Comparison of ENCODE assay signal across 1 cellular context in genomic region chr10:61974611-61975010, GRCh38.
TF ChIP-seq lines count a peak whose summit lies in the region.

No MANE protein-coding gene starts in this region.

TF ChIP-seq in GM12878, 131 proteins besides CTCF, POLR2A, EP300 and RAD21 (continued from another document):
- TF ChIP-seq CUX1 (IDR thresholded peaks at IDR 0.05; ENCODE audit: insufficient replicate concordance, low read depth, low read length), result no peak
- no peak for TF ChIP-seq NFXL1 (IDR thresholded peaks at IDR 0.05; ENCODE audit: borderline replicate concordance)
TF ChIP-seq in GM12878: peak in this region for 2.
